Comparison of ENCODE assay signal across 8 cellular contexts in the genomic region with DNA sequence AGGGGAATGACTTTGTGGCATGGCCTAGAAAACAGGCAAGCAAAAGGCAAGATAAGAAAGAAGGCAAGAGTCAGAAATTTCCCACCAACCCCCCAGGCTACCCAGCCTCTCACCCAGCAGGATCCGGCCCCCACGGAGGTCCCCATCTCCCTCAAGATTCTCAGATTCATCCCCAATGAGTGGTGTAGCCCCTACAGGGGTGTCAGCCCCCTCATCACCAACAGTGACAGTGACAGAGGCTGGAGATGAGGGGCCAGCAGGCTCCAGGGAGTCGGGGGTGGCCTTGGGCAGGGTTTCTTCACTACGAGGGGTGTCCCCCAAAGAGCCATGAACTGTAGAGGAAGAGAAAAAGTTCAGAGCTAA. TPM values are rescaled to one million over a fixed set of nuclear protein-coding genes. Genes with fewer than 3 reads are reported as not detected.
DNase-seq lines count a peak whose midpoint lies in the region; ATAC-seq and TF ChIP-seq lines count a peak whose summit lies in the region.

No MANE protein-coding gene starts in this region.

- no peak for TF ChIP-seq EP300 in neural cell (conservative IDR thresholded peaks at IDR 0.05; ENCODE audit: poor library complexity, severe bottlenecking)

- TF ChIP-seq CTCF in BJ (IDR thresholded peaks at IDR 0.05; ENCODE audit: insufficient read depth, low read depth, low read length) (no peak), MM.1S (IDR thresholded peaks at IDR 0.05; ENCODE audit: low read length) (no peak), neural cell (IDR thresholded peaks at IDR 0.05; ENCODE audit: poor library complexity, severe bottlenecking) (no peak)

- H3K4me2 ChIP-seq in MM.1S (ENCODE audit: low read depth, low read length) = peak overlapping the region; percentile 71
- peak overlapping the region; percentile 57 for H3K4me2 ChIP-seq in neural cell (ENCODE audit: low read length)

- H3K36me3 ChIP-seq in BJ (ENCODE audit: control insufficient read depth, insufficient read depth, low read length) = peaks cover 4% of the 10 kb centered on the region
- H3K36me3 ChIP-seq in MM.1S (replicated peaks; ENCODE audit: insufficient read depth, low read length) = no peaks in the 10 kb centered on the region
- H3K36me3 ChIP-seq in duodenal mucosa (ENCODE audit: control insufficient read depth in 1 of 2, insufficient read depth in 2 of 2, low read length in 2 of 2) = peaks cover 11 to 34% of the 10 kb centered on the region in 2 donors
- H3K36me3 ChIP-seq in neural cell (ENCODE audit: insufficient read depth, low read length) = peaks cover 6% of the 10 kb centered on the region

- POLR2A ChIA-PET in BJ (lab: Charles Lee) = interaction anchor here (1.1 kb wide), 1 partner anchor 81 kb away, joined by 8 read pairs; a partner anchor contains a TSS

- H3K4me3 ChIP-seq in BJ (ENCODE audit: low read depth, low read length) (peak overlapping the region; percentile 72), MM.1S (ENCODE audit: low read length) (peak overlapping the region; percentile 95), duodenal mucosa (ENCODE audit: low read depth in 1 of 2, low read length in 2 of 2) (peak overlapping the region; percentile 67 to 92), neural cell (ENCODE audit: low read length) (peak overlapping the region; percentile 98)

- peak overlapping the region; percentile 62; the same call in 1 of the 2 replicates for H3K9ac ChIP-seq in MM.1S (ENCODE audit: low read length)
- peak overlapping the region; percentile 32 to 60 for H3K9ac ChIP-seq in duodenal mucosa (ENCODE audit: low read depth in 1 of 2, low read length in 2 of 2)
- H3K9ac ChIP-seq in neural cell (ENCODE audit: low read length) = peak overlapping the region; percentile 87

- H3K4me1 ChIP-seq in MM.1S (ENCODE audit: low read length) (0 out of 2 replicates have a peak, but pooled peaks cover 3% of the 10 kb centered on the region), duodenal mucosa (ENCODE audit: control insufficient read depth in 1 of 2, insufficient read depth in 2 of 2, low read length in 2 of 2) (peaks cover 5 to 24% of the 10 kb centered on the region in 2 donors)

- H3K9me3 ChIP-seq in MM.1S (replicated peaks; ENCODE audit: insufficient read depth, low read length) (no peaks in the 10 kb centered on the region), duodenal mucosa (ENCODE audit: control insufficient read depth in 1 of 2, low read length in 2 of 2) (no peaks in the 10 kb centered on the region), neural cell (ENCODE audit: low read length) (no peaks in the 10 kb centered on the region)

- H3F3A ChIP-seq in MM.1S (ENCODE audit: insufficient read depth, low read length) (peaks cover 16% of the 10 kb centered on the region), neural cell (ENCODE audit: insufficient read depth, low read length, poor library complexity, severe bottlenecking) (no peaks in the 10 kb centered on the region)

- no peak overlapping the region; the same call in 1 of the 2 replicates for H3K27ac ChIP-seq in MM.1S (ENCODE audit: low read length)
- H3K27ac ChIP-seq in duodenal mucosa (ENCODE audit: low read depth, low read length) = no peak overlapping the region
- H3K27ac ChIP-seq in neural cell (ENCODE audit: low read length) = peak overlapping the region; percentile 59

- CTCF ChIA-PET in BJ (lab: Yijun Ruan, JAX) = no interaction called here

- H3K27me3 ChIP-seq in BJ (ENCODE audit: control insufficient read depth, insufficient read depth, low read length) = no peaks in the 10 kb centered on the region
- no peaks in the 10 kb centered on the region for H3K27me3 ChIP-seq in MM.1S (replicated peaks; ENCODE audit: insufficient read depth, low read length)
- H3K27me3 ChIP-seq in duodenal mucosa (ENCODE audit: control insufficient read depth in 1 of 2, insufficient read depth in 2 of 2, low read length in 2 of 2) = no peaks in the 10 kb centered on the region
- no peaks in the 10 kb centered on the region for H3K27me3 ChIP-seq in neural cell (ENCODE audit: insufficient read depth, low read depth, low read length)

- H3K9me2 ChIP-seq in MM.1S (replicated peaks; ENCODE audit: insufficient read depth, low read length) (no peaks in the 10 kb centered on the region), neural cell (ENCODE audit: insufficient read depth, low read length) (no peaks in the 10 kb centered on the region)

- no peak for ATAC-seq in HG03097 (IDR thresholded peaks at IDR 0.05; ENCODE audit: low FRiP score, unreplicated experiment)
- no peak for ATAC-seq in GM18870 (IDR thresholded peaks at IDR 0.05; ENCODE audit: unreplicated experiment)

- H4K20me1 ChIP-seq in MM.1S (ENCODE audit: insufficient read depth, low read length) = no peaks in the 10 kb centered on the region
- no peaks in the 10 kb centered on the region for H4K20me1 ChIP-seq in neural cell (ENCODE audit: insufficient read depth)

- DNase-seq in BJ (ENCODE audit: low read depth) (no peak), MM.1S (no peak), NCI-H2029 treated with DMSO at 0.1 percent for 48 hours (lab: John Stamatoyannopoulos, UW) (no peak), NCI-H187 treated with DMSO at 0.1 percent for 48 hours (lab: John Stamatoyannopoulos, UW) (no peak)

- TF ChIP-seq RAD21 in neural cell (conservative IDR thresholded peaks at IDR 0.05) = no peak

- peaks cover 22% of the 10 kb centered on the region for H3K79me2 ChIP-seq in MM.1S (ENCODE audit: low read length)
- H3K79me2 ChIP-seq in neural cell (replicated peaks; ENCODE audit: insufficient read depth, low read length) = peaks cover 35% of the 10 kb centered on the region

- H2AFZ ChIP-seq in MM.1S (ENCODE audit: low read length) (peak overlapping the region; percentile 52), neural cell (ENCODE audit: low read depth, low read length) (peak overlapping the region; percentile 3)

TF ChIP-seq in neural cell, 6 proteins besides CTCF, POLR2A, EP300 and RAD21:
- no peak for TF ChIP-seq TAF1 (IDR thresholded peaks at IDR 0.05; ENCODE audit: low read depth)
- TF ChIP-seq MXI1 (conservative IDR thresholded peaks at IDR 0.05; ENCODE audit: poor library complexity, severe bottlenecking) = no peak
- TF ChIP-seq POLR2AphosphoS5 (IDR thresholded peaks at IDR 0.05) = no peak
- TF ChIP-seq, protein P1, sequence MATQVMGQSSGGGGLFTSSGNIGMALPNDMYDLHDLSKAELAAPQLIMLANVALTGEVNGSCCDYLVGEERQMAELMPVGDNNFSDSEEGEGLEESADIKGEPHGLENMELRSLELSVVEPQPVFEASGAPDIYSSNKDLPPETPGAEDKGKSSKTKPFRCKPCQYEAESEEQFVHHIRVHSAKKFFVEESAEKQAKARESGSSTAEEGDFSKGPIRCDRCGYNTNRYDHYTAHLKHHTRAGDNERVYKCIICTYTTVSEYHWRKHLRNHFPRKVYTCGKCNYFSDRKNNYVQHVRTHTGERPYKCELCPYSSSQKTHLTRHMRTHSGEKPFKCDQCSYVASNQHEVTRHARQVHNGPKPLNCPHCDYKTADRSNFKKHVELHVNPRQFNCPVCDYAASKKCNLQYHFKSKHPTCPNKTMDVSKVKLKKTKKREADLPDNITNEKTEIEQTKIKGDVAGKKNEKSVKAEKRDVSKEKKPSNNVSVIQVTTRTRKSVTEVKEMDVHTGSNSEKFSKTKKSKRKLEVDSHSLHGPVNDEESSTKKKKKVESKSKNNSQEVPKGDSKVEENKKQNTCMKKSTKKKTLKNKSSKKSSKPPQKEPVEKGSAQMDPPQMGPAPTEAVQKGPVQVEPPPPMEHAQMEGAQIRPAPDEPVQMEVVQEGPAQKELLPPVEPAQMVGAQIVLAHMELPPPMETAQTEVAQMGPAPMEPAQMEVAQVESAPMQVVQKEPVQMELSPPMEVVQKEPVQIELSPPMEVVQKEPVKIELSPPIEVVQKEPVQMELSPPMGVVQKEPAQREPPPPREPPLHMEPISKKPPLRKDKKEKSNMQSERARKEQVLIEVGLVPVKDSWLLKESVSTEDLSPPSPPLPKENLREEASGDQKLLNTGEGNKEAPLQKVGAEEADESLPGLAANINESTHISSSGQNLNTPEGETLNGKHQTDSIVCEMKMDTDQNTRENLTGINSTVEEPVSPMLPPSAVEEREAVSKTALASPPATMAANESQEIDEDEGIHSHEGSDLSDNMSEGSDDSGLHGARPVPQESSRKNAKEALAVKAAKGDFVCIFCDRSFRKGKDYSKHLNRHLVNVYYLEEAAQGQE (IDR thresholded peaks at IDR 0.05; ENCODE audit: borderline replicate concordance) = no peak
- TF ChIP-seq EZH2 (IDR thresholded peaks at IDR 0.05; ENCODE audit: borderline replicate concordance, insufficient read depth, low read length, poor library complexity, severe bottlenecking) = no peak
- TF ChIP-seq SMC3 (conservative IDR thresholded peaks at IDR 0.05; ENCODE audit: poor library complexity) = no peak

RNA-seq across cellular contexts. Expression of a gene that starts 1.0 kb away (rescaled TPM):
- polyA plus RNA-seq in BJ (2011; rRNA removed) = 19.3 and 32.8 TPM in 2 replicates
- 32.3 and 34.6 TPM in 2 replicates for polyA minus RNA-seq in BJ (2011; rRNA and poly(A)+ RNA removed)
- 102 and 121 TPM in 2 replicates for polyA plus RNA-seq in neural cell
- polyA minus RNA-seq in neural cell = 114 and 128 TPM in 2 replicates

RNA-seq across cellular contexts. Expression of a gene that starts 5.4 kb away (rescaled TPM):
- polyA plus RNA-seq in BJ (2011; rRNA removed) (2.0 and 2.6 TPM in 2 replicates), neural cell (19.2 and 21.4 TPM in 2 replicates)
- 3.2 and 3.6 TPM in 2 replicates for polyA minus RNA-seq in BJ (2011; rRNA and poly(A)+ RNA removed)
- 28.8 and 36.3 TPM in 2 replicates for polyA minus RNA-seq in neural cell

RNA-seq across cellular contexts. Expression of a gene that starts 17.7 kb away (rescaled TPM):
- polyA plus RNA-seq in BJ (2011; rRNA removed) (0.07 and 0.12 TPM in 2 replicates), neural cell (0.09 and 0.46 TPM in 2 replicates)
- polyA minus RNA-seq in BJ (2011; rRNA and poly(A)+ RNA removed) = not detected in 2 replicates
- polyA minus RNA-seq in neural cell = 0.49 TPM in 1 of 2 replicates, not detected in the other

RNA-seq across cellular contexts. Expression of a gene that starts 31.0 kb away (rescaled TPM):
- polyA plus RNA-seq in BJ (2011; rRNA removed) = 0.74 and 1.2 TPM in 2 replicates
- 0.10 and 0.52 TPM in 2 replicates for polyA minus RNA-seq in BJ (2011; rRNA and poly(A)+ RNA removed)
- 1.2 and 1.5 TPM in 2 replicates for polyA plus RNA-seq in neural cell
- polyA minus RNA-seq in neural cell = 0.49 and 0.93 TPM in 2 replicates

RNA-seq across cellular contexts. Expression of a gene that starts 33.9 kb away (rescaled TPM):
- polyA plus RNA-seq in BJ (2011; rRNA removed) (32.1 and 48.1 TPM in 2 replicates), neural cell (40.9 and 47.0 TPM in 2 replicates)
- polyA minus RNA-seq in BJ (2011; rRNA and poly(A)+ RNA removed) = 15.2 and 25.0 TPM in 2 replicates
- 25.8 and 26.6 TPM in 2 replicates for polyA minus RNA-seq in neural cell
